Comparison of ENCODE assay signal across 8 cellular contexts in the genomic region with DNA sequence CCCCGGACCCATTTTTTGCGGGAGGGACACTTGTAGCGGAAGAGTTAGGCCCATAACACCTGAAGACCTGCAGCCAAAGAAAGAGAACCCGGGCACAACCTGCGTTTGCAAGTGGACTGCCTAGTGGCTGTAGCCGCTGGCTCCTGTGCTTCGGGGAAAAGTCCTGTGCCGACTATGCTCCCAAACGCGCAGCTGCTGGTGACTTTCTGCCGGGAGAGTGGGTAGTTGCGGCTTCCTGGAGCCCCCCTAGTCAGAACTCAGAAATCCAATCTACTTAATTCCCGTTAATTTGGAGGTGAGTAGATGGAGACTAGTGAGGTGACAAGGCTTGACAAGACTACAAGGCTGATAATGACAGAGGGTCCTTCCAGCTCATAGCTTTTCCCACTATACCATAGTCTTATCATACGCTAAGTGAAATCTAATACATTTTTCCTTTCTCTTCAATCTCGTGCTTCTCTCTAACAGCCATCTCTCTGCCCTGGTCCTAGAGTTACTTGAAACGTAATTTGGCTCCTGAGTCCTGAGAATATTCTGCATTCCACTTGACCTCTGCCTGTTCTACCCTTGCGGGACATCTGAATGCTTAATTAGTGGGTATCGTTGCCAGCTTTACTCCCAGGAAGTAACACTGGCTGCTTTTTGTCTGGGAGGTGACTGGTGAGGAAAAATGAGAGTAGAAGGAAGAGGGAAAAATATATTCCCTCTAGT. TPM values are rescaled to one million over a fixed set of nuclear protein-coding genes. Genes with fewer than 3 reads are reported as not detected.
DNase-seq lines count a peak whose midpoint lies in the region; ATAC-seq, FAIRE-seq and TF ChIP-seq lines count a peak whose summit lies in the region.

No MANE protein-coding gene starts in this region.

- POLR2A ChIA-PET in CD4-positive, alpha-beta T cell (lab: Charles Lee), result interaction anchor here (0.8 to 3.4 kb wide), 14 partner anchors 9 to 618 kb away, joined by 3 to 51 read pairs (median 6); partner anchors contain the start of genes AKAP5, HSPA2, ZBTB1 and ZBTB25

- H3K36me3 Mint-ChIP-seq in CD4-positive, alpha-beta T cell (ENCODE audit: low read depth), result peaks cover 13% of the 10 kb centered on the region

- H3K9me3 ChIP-seq in CD4-positive, alpha-beta T cell (ENCODE audit: control insufficient read depth, low read length), result no peaks in the 10 kb centered on the region
- H3K9me3 ChIP-seq in pancreas, result no peaks in the 10 kb centered on the region

- peak in 2 of 10 experiments; percentile 4 to 7 for DNase-seq in CD4-positive, alpha-beta T cell
- DNase-seq in NCI-H1694 (lab: John Stamatoyannopoulos, UW) (peak; percentile 45), head of caudate nucleus (peak in 28 of 42 donors; percentile 2 to 70 (median 40)), pancreas (peak in 3 of 6 donors; percentile 11 to 67 (median 64)), NCI-H446 treated with DMSO at 0.1 percent for 48 hours (lab: John Stamatoyannopoulos, UW) (no peak)
- DNase-seq in activated T-helper 9 cell treated with anti-CD3 and anti-CD28 coated beads, Interleukin-2, amount 50 U/mL, for 16 hours (ENCODE audit: low read depth), result peak; percentile 12

- peaks cover 0 to 9% (median 6%) of the 10 kb centered on the region in 3 donors for H3K4me1 ChIP-seq in pancreas

- peak overlapping the region; percentile 94 for H3K4me3 Mint-ChIP-seq in CD4-positive, alpha-beta T cell

- peak overlapping the region; percentile 56 to 80 (median 60) for H3K4me3 ChIP-seq in pancreas

- intact Hi-C loops in CD4-positive, alpha-beta T cell (cut with DNase I, micrococcal nuclease), result loop anchor here (5.0 to 10.0 kb wide), 3 partner anchors 114 to 844 kb away; partner anchors contain the start of genes ZBTB1 (in 2 of the 2), ZBTB25 (in 2 of the 2), MAX (in 1 of the 2) and PPP2R5E (in 1 of the 2)
- intact Hi-C loops in head of caudate nucleus (cut with DNase I) (loop anchor here (2.0 kb wide), 1 partner anchor 50 kb away; no protein-coding TSS in a partner anchor), pancreas (cut with DNase I) (no loop called here)

- 0% methylated on average over 18 of the region's 18 CpGs for WGBS in pancreas, 2 donors

- no peak for ATAC-seq in CD4-positive, alpha-beta T cell (ENCODE audit: poor library complexity)
- ATAC-seq in GM21529 (IDR thresholded peaks at IDR 0.05; ENCODE audit: unreplicated experiment), result peak; percentile 2
- ATAC-seq in pancreas, result peak; percentile 12 to 37 (median 24)
- no peak for ATAC-seq in HG02610 (IDR thresholded peaks at IDR 0.05; ENCODE audit: unreplicated experiment)

- CTCF ChIA-PET in CD4-positive, alpha-beta T cell (lab: Charles Lee), result interaction anchor here (0.6 to 1.2 kb wide), 3 partner anchors 90 to 376 kb away, joined by 3 read pairs; no protein-coding TSS in a partner anchor

- TF ChIP-seq CTCF in CD4-positive, alpha-beta T cell (IDR thresholded peaks at IDR 0.05), result no peak
- no peak for TF ChIP-seq CTCF in pancreas (IDR thresholded peaks at IDR 0.05)

- H3K9me3 Mint-ChIP-seq in CD4-positive, alpha-beta T cell, result no peaks in the 10 kb centered on the region

- FAIRE-seq in pancreas (lab: Jason Lieb, UNC), result no peak

- H3K36me3 ChIP-seq in pancreas, result no peaks in the 10 kb centered on the region

- no peaks in the 10 kb centered on the region for H3K27me3 ChIP-seq in CD4-positive, alpha-beta T cell (ENCODE audit: control insufficient read depth, insufficient read depth, low read length)
- no peaks in the 10 kb centered on the region for H3K27me3 ChIP-seq in pancreas

- H3K27ac ChIP-seq in CD4-positive, alpha-beta T cell (ENCODE audit: low read depth, low read length), result peak overlapping the region; percentile 55
- H3K27ac ChIP-seq in pancreas, result peak overlapping the region; percentile 69 to 90 (median 81)

- H3K4me1 Mint-ChIP-seq in CD4-positive, alpha-beta T cell (ENCODE audit: low read depth), result peaks cover 35% of the 10 kb centered on the region

- no peaks in the 10 kb centered on the region for H3K27me3 Mint-ChIP-seq in CD4-positive, alpha-beta T cell

- peak overlapping the region; percentile 85 for H3K27ac Mint-ChIP-seq in CD4-positive, alpha-beta T cell

RNA-seq across cellular contexts. Expression of gene MTHFD1, which starts 0.5 kb away (rescaled TPM):
- total RNA-seq in CD4-positive, alpha-beta T cell, result 10 to 100 TPM; 13.3 to 18.9 TPM
- 10 to 100 TPM; 31.6 to 53.9 (median 40.3) TPM for total RNA-seq in pancreas
- 10 to 100 TPM; 16.4 to 21.8 TPM for polyA plus RNA-seq in pancreas

Comparison
In these comparisons a context has a peak if more than half of its experiments do, and no peak if none do; other contexts are left out.
1. ATAC-seq: peak in GM21529 (single experiment) and pancreas (4 of 4); none in CD4-positive, alpha-beta T cell (single experiment) and HG02610 (single experiment).
2. intact Hi-C loops: an anchor here in CD4-positive, alpha-beta T cell (5.0 to 10.0 kb wide) and head of caudate nucleus (2.0 kb wide); none called in pancreas.